22 cellular contexts compared by ENCODE assay signal in genomic region chr5:148084269-148084668, GRCh38. TPM values are rescaled to one million over a fixed set of nuclear protein-coding genes. Genes with fewer than 3 reads are reported as not detected.
"Had no signal": no experiment of that assay in that cellular context is flagged by ENCODE, and none has a peak within 500 bp of the region (broad histone marks: within the 10 kb centered on the region; RNA-seq: fewer than 3 reads in every experiment).

No MANE protein-coding gene starts in this region.

- H3K9me3 ChIP-seq: suprapubic skin, transverse colon had no signal

- H3K36me3 ChIP-seq: left lung, stomach, suprapubic skin, transverse colon, uterus had no signal

- H3K4me2 ChIP-seq: hepatocyte had no signal

- H3K4me3 ChIP-seq: hepatocyte, left lung, lung, stomach, suprapubic skin, transverse colon, uterus had no signal

- H3K27me3 ChIP-seq: hepatocyte, left lung, stomach, suprapubic skin, transverse colon, uterus had no signal

- DNase-seq: activated T-cell treated with anti-CD3 and anti-CD28 coated beads, Interleukin-2, amount 50 U/mL, for 1 hour; aorta; caudate nucleus; effector CD4-positive, alpha-beta T cell; foreskin melanocyte; kidney glomerular epithelial cell; left lung; naive thymus-derived CD4-positive, alpha-beta T cell; small intestine; stimulated activated CD4-positive, alpha-beta T cell treated with anti-CD3 and anti-CD28 coated beads, Interleukin-15, amount 100 ng/mL, for 24 hours; stomach; transverse colon; uterus had no signal

- H3K79me2 ChIP-seq: hepatocyte had no signal

- ATAC-seq: activated naive CD4-positive, alpha-beta T cell treated with anti-CD3 and anti-CD28 coated beads, Interleukin-2, amount 50 U/mL, for 72 hours; activated T-helper 17 cell treated with anti-CD3 and anti-CD28 coated beads, Interleukin-2, amount 50 U/mL, for 72 hours; left lung; naive thymus-derived CD4-positive, alpha-beta T cell; sciatic nerve; stimulated activated memory B cell treated with anti-CD40 and anti-IgM and Interleukin-4, amounts not matched to agents 10 μg/mL and 1 μg/mL and 100 μg/mL, for 72 hours had no signal

- H3K27ac ChIP-seq: hepatocyte, left lung, stomach, suprapubic skin, transverse colon, uterus, VCaP had no signal

- H3K4me1 ChIP-seq: left lung, stomach, suprapubic skin, uterus had no signal

- H2AFZ ChIP-seq: hepatocyte had no signal

RNA-seq across cellular contexts. Expression of gene SPINK5, which starts 20.5 kb away (rescaled TPM):
- total RNA-seq: activated naive CD4-positive, alpha-beta T cell treated with anti-CD3 and anti-CD28 coated beads, Interleukin-2, amount 50 U/mL, for 72 hours; activated T-helper 17 cell treated with anti-CD3 and anti-CD28 coated beads, Interleukin-2, amount 50 U/mL, for 72 hours; naive thymus-derived CD4-positive, alpha-beta T cell; osteoblast had no signal
- polyA plus RNA-seq: naive thymus-derived CD4-positive, alpha-beta T cell had no signal
